2 cellular contexts compared by ENCODE assay signal in the genomic region with DNA sequence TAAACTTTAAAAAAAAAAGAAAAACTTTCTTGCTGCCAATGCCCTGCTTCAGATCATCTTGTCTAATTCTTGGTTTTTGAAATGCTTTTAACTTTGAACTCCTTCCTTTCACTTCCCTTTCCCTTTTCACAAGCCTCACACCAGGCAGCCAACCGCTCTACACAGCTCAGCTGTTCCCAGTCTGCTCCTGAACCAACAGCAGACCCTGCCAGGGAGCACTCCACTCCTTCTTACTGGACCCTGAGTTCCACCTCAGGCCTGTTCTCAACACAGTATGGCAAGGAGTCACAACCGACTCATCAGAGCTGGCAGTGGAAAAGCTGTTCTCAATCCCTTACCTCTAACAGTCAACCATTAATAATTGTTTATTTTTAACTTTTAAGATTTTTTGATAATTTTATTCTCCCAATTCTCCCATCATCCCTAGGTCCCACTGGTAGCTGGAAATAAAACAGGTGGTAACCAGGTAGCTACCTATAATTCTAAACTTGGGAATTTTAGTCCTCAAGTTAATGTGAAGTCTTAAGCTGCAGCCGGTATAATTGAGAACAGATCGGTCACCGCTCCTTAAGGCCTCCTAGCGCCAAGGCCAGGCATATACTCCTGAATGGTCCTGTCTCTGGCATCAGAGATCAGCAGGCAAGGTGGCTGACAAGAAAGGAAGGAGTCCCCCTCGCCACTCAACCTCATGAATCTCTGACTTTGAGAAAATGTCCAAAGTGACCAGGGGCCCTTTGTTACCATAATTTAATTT.
TF ChIP-seq lines count a peak whose summit lies in the region.

No MANE protein-coding gene starts in this region.

TF ChIP-seq in HepG2, 621 proteins besides CTCF, POLR2A, EP300 and RAD21:
- TF ChIP-seq SNRNP70 (IDR thresholded peaks at IDR 0.05; ENCODE audit: low read depth, low read length) (no peak), PBX3 (CRISPR knock-in tag; IDR thresholded peaks at IDR 0.05; ENCODE audit: borderline replicate concordance) (no peak), ZSCAN9 (CRISPR knock-in tag; IDR thresholded peaks at IDR 0.05; ENCODE audit: borderline replicate concordance) (no peak), RBM39 (IDR thresholded peaks at IDR 0.05; ENCODE audit: low read depth, low read length, poor library complexity, severe bottlenecking) (no peak), ZNF33B (CRISPR knock-in tag; IDR thresholded peaks at IDR 0.05) (no peak), NFE2 (CRISPR knock-in tag; IDR thresholded peaks at IDR 0.05) (no peak), ZNF280B (CRISPR knock-in tag; IDR thresholded peaks at IDR 0.05; ENCODE audit: borderline replicate concordance) (no peak), ZNF724P (CRISPR knock-in tag; IDR thresholded peaks at IDR 0.05; ENCODE audit: borderline replicate concordance) (no peak), POLR2AphosphoS2 (IDR thresholded peaks at IDR 0.05; ENCODE audit: low read depth, low read length) (no peak), FOSL1 (CRISPR knock-in tag; IDR thresholded peaks at IDR 0.05; ENCODE audit: borderline replicate concordance) (no peak), ZNF589 (CRISPR knock-in tag; conservative IDR thresholded peaks at IDR 0.05) (no peak), ZNF75D (CRISPR knock-in tag; IDR thresholded peaks at IDR 0.05; ENCODE audit: borderline replicate concordance) (no peak), MTERF4 (CRISPR knock-in tag; IDR thresholded peaks at IDR 0.05) (no peak), TP53 (CRISPR knock-in tag; conservative IDR thresholded peaks at IDR 0.05) (no peak)
- TF ChIP-seq, protein P1, sequence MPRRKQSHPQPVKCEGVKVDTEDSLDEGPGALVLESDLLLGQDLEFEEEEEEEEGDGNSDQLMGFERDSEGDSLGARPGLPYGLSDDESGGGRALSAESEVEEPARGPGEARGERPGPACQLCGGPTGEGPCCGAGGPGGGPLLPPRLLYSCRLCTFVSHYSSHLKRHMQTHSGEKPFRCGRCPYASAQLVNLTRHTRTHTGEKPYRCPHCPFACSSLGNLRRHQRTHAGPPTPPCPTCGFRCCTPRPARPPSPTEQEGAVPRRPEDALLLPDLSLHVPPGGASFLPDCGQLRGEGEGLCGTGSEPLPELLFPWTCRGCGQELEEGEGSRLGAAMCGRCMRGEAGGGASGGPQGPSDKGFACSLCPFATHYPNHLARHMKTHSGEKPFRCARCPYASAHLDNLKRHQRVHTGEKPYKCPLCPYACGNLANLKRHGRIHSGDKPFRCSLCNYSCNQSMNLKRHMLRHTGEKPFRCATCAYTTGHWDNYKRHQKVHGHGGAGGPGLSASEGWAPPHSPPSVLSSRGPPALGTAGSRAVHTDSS (CRISPR knock-in tag; conservative IDR thresholded peaks at IDR 0.05) = no peak

TF ChIP-seq in K562, 482 proteins besides CTCF, POLR2A, EP300 and RAD21:
- TF ChIP-seq ZNF232 (CRISPR knock-in tag; IDR thresholded peaks at IDR 0.05) (no peak), BRD9 (IDR thresholded peaks at IDR 0.05; ENCODE audit: low read depth, partially characterized antibody) (no peak), SRSF1 (IDR thresholded peaks at IDR 0.05; ENCODE audit: low read depth, low read length) (no peak), SMC3 (conservative IDR thresholded peaks at IDR 0.05; ENCODE audit: insufficient read depth, low read depth, low read length) (no peak), ZC3H11A (IDR thresholded peaks at IDR 0.05; ENCODE audit: low read depth, low read length) (no peak), RERE (CRISPR knock-in tag; IDR thresholded peaks at IDR 0.05; ENCODE audit: borderline replicate concordance) (no peak), REST (CRISPR knock-in tag; IDR thresholded peaks at IDR 0.05; ENCODE audit: low read depth) (no peak), TCF7 (IDR thresholded peaks at IDR 0.05; ENCODE audit: borderline replicate concordance) (no peak), EWSR1 (IDR thresholded peaks at IDR 0.05; ENCODE audit: borderline replicate concordance, low read depth, partially characterized antibody) (no peak), KLF13 (tag; IDR thresholded peaks at IDR 0.05; ENCODE audit: borderline replicate concordance, low read depth) (no peak), COPS2 (conservative IDR thresholded peaks at IDR 0.05) (no peak), HDAC3 (IDR thresholded peaks at IDR 0.05; ENCODE audit: borderline replicate concordance, partially characterized antibody) (no peak)
- TF ChIP-seq, protein P2, sequence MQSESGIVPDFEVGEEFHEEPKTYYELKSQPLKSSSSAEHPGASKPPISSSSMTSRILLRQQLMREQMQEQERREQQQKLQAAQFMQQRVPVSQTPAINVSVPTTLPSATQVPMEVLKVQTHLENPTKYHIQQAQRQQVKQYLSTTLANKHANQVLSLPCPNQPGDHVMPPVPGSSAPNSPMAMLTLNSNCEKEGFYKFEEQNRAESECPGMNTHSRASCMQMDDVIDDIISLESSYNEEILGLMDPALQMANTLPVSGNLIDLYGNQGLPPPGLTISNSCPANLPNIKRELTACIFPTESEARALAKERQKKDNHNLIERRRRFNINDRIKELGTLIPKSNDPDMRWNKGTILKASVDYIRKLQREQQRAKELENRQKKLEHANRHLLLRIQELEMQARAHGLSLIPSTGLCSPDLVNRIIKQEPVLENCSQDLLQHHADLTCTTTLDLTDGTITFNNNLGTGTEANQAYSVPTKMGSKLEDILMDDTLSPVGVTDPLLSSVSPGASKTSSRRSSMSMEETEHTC (IDR thresholded peaks at IDR 0.05) = no peak
- TF ChIP-seq, protein P3, sequence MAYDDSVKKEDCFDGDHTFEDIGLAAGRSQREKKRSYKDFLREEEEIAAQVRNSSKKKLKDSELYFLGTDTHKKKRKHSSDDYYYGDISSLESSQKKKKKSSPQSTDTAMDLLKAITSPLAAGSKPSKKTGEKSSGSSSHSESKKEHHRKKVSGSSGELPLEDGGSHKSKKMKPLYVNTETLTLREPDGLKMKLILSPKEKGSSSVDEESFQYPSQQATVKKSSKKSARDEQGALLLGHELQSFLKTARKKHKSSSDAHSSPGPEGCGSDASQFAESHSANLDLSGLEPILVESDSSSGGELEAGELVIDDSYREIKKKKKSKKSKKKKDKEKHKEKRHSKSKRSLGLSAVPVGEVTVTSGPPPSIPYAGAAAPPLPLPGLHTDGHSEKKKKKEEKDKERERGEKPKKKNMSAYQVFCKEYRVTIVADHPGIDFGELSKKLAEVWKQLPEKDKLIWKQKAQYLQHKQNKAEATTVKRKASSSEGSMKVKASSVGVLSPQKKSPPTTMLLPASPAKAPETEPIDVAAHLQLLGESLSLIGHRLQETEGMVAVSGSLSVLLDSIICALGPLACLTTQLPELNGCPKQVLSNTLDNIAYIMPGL (CRISPR knock-in tag; IDR thresholded peaks at IDR 0.05) = no peak
- TF ChIP-seq, protein P4, sequence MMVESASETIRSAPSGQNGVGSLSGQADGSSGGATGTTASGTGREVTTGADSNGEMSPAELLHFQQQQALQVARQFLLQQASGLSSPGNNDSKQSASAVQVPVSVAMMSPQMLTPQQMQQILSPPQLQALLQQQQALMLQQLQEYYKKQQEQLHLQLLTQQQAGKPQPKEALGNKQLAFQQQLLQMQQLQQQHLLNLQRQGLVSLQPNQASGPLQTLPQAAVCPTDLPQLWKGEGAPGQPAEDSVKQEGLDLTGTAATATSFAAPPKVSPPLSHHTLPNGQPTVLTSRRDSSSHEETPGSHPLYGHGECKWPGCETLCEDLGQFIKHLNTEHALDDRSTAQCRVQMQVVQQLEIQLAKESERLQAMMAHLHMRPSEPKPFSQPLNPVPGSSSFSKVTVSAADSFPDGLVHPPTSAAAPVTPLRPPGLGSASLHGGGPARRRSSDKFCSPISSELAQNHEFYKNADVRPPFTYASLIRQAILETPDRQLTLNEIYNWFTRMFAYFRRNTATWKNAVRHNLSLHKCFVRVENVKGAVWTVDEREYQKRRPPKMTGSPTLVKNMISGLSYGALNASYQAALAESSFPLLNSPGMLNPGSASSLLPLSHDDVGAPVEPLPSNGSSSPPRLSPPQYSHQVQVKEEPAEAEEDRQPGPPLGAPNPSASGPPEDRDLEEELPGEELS (CRISPR knock-in tag; IDR thresholded peaks at IDR 0.05; ENCODE audit: borderline replicate concordance) = no peak
